In genomic region chr11:83528225-83528624, GRCh38 we compare ENCODE assay signal across 7 cellular contexts.
"Had no signal": no experiment of that assay in that cellular context is flagged by ENCODE, and none has a peak within 500 bp of the region (broad histone marks: within the 10 kb centered on the region; RNA-seq: fewer than 3 reads in every experiment).

No MANE protein-coding gene starts in this region.

- DNase-seq: IMR-90, KBM-7, KG1 had no signal

- H3K27ac ChIP-seq: HL-60, KMS-11 had no signal

- ATAC-seq: K562 had no signal

- H3K9ac ChIP-seq: KMS-11 had no signal

- FAIRE-seq: HTR-8/SVneo, K562 had no signal

- H3K4me2 ChIP-seq: KMS-11 had no signal

- H3K4me3 ChIP-seq: K562 had no signal
